ENCODE assay signal across 10 cellular contexts in genomic region chr15:35182841-35183479, GRCh38.
DNase-seq lines count a peak whose midpoint lies in the region; ATAC-seq and TF ChIP-seq lines count a peak whose summit lies in the region.
"Had no signal": no experiment of that assay in that cellular context is flagged by ENCODE, and none has a peak within 500 bp of the region (broad histone marks: within the 10 kb centered on the region; RNA-seq: fewer than 3 reads in every experiment).

No MANE protein-coding gene starts in this region.

- no peaks in the 10 kb centered on the region for H3K36me3 ChIP-seq in upper lobe of right lung

- TF ChIP-seq RAD21 in Ishikawa (IDR thresholded peaks at IDR 0.05; ENCODE audit: low read depth) = no peak

- no peak overlapping the region for H3K4me3 ChIP-seq in upper lobe of right lung
- no peak overlapping the region for H3K4me3 ChIP-seq in right cardiac atrium (ENCODE audit: low read length)

- H3K27ac ChIP-seq in upper lobe of right lung (no peak overlapping the region), right cardiac atrium (ENCODE audit: low read length) (no peak overlapping the region)

- TF ChIP-seq EP300 in Ishikawa (IDR thresholded peaks at IDR 0.05; ENCODE audit: borderline replicate concordance) = peak; percentile 68

- H3K27me3 ChIP-seq in upper lobe of right lung = no peaks in the 10 kb centered on the region
- no peaks in the 10 kb centered on the region for H3K27me3 ChIP-seq in right cardiac atrium (ENCODE audit: control insufficient read depth, insufficient read depth)

- peak; percentile 89 for ATAC-seq in GM18909 (IDR thresholded peaks at IDR 0.05; ENCODE audit: poor library complexity, unreplicated experiment)
- ATAC-seq in HG02610 (IDR thresholded peaks at IDR 0.05; ENCODE audit: unreplicated experiment) = peak; percentile 86
- no peak for ATAC-seq in upper lobe of right lung
- no peak for ATAC-seq in right cardiac atrium

- 40% methylated on average over 2 of the region's 2 CpGs for WGBS in right cardiac atrium

- intact Hi-C loops in upper lobe of right lung (cut with DNase I) (no loop called here), right cardiac atrium (cut with DNase I) (no loop called here)

- DNase-seq in iPS-NIHi7 (ENCODE audit: extremely low spot score) = peak; percentile 48
- no peak for DNase-seq in upper lobe of right lung
- no peak for DNase-seq in hepatic stellate cell (ENCODE audit: low spot score)
- DNase-seq in right cardiac atrium = no peak
- DNase-seq in activated CD4-positive, CD25-positive, alpha-beta regulatory T cell (lab: John Stamatoyannopoulos, UW) = no peak
- DNase-seq: mesenchymal stem cell; stimulated activated CD4-positive, alpha-beta T cell treated with anti-CD3 and anti-CD28 coated beads, Interleukin-4, amount 100 ng/mL, for 1 hour had no signal

- TF ChIP-seq CTCF in upper lobe of right lung (IDR thresholded peaks at IDR 0.05) = no peak

- H3K4me1 ChIP-seq in upper lobe of right lung (no peaks in the 10 kb centered on the region), right cardiac atrium (ENCODE audit: control insufficient read depth, insufficient read depth, low read length) (no peaks in the 10 kb centered on the region)

- H3K9me3 ChIP-seq in upper lobe of right lung (no peaks in the 10 kb centered on the region), right cardiac atrium (ENCODE audit: control insufficient read depth, low read length) (no peaks in the 10 kb centered on the region)

TF ChIP-seq in Ishikawa, 13 proteins besides CTCF, POLR2A, EP300 and RAD21:
- TF ChIP-seq FOXM1 (IDR thresholded peaks at IDR 0.05; ENCODE audit: borderline replicate concordance, low read depth) = 0 out of 2 replicates have a peak, but pooled peaks have one; percentile 41
- TF ChIP-seq NFIC (IDR thresholded peaks at IDR 0.05) = peak; percentile 80
- TF ChIP-seq CEBPB (IDR thresholded peaks at IDR 0.05) = no peak; the same call in 1 of the 2 replicates
- no peak for TF ChIP-seq REST (IDR thresholded peaks at IDR 0.05; ENCODE audit: low read depth)
- peak; percentile 70 for TF ChIP-seq TCF12 (IDR thresholded peaks at IDR 0.05; ENCODE audit: low read depth)
- peak; percentile 68; the same call in 1 of the 2 replicates for TF ChIP-seq TEAD4 (IDR thresholded peaks at IDR 0.05)
- TF ChIP-seq EGR1 (IDR thresholded peaks at IDR 0.05) = no peak
- TF ChIP-seq YY1 (IDR thresholded peaks at IDR 0.05; ENCODE audit: low read depth) = no peak
TF ChIP-seq in Ishikawa: peak in this region for 4.

Comparison
In these comparisons a context has a peak if more than half of its experiments do, and no peak if none do; other contexts are left out.
1. ATAC-seq: peak in GM18909 (single experiment) and HG02610 (single experiment); none in upper lobe of right lung (single experiment) and right cardiac atrium (0 of 2).